In genomic region chr9:69136781-69137180, GRCh38 we compare ENCODE assay signal across 26 cellular contexts. TPM values are rescaled to one million over a fixed set of nuclear protein-coding genes. Genes with fewer than 3 reads are reported as not detected.
DNase-seq lines count a peak whose midpoint lies in the region; ATAC-seq and TF ChIP-seq lines count a peak whose summit lies in the region.
"Had no signal": no experiment of that assay in that cellular context is flagged by ENCODE, and none has a peak within 500 bp of the region (broad histone marks: within the 10 kb centered on the region; RNA-seq: fewer than 3 reads in every experiment).

No MANE protein-coding gene starts in this region.

- ATAC-seq in sciatic nerve = peak; percentile 27
- ATAC-seq: A549; activated naive CD4-positive, alpha-beta T cell treated with anti-CD3 and anti-CD28 coated beads, Interleukin-2, amount 50 U/mL, for 72 hours; activated T-helper 17 cell treated with anti-CD3 and anti-CD28 coated beads, Interleukin-2, amount 50 U/mL, for 72 hours had no signal

- POLR2A ChIA-PET in RWPE1 (lab: Yijun Ruan, JAX; ENCODE audit: low non-redundant PET) = interaction anchor here (0.5 to 0.6 kb wide), 2 partner anchors 13 to 87 kb away, joined by 3 read pairs; no protein-coding TSS in a partner anchor

- CTCF ChIA-PET in RWPE1 (lab: Yijun Ruan, JAX) = interaction anchor here (0.6 kb wide), 1 partner anchor 31 kb away, joined by 3 read pairs; no protein-coding TSS in a partner anchor

- DNase-seq in NCI-H510A treated with DMSO at 0.1 percent for 48 hours (lab: John Stamatoyannopoulos, UW) = peak; percentile 23
- no peak for DNase-seq in NCI-H510A (lab: John Stamatoyannopoulos, UW)
- DNase-seq in RWPE1 (ENCODE audit: low spot score) = no peak
- DNase-seq in medulla oblongata (ENCODE audit: extremely low spot score) = peak; percentile 1
- DNase-seq in sciatic nerve (ENCODE audit: low spot score) = no peak
- DNase-seq in COR-L47 (lab: John Stamatoyannopoulos, UW) = no peak
- DNase-seq in DMS79 (lab: John Stamatoyannopoulos, UW) = no peak
- no peak for DNase-seq in amygdala (lab: John Stamatoyannopoulos, UW)
- DNase-seq: activated B cell treated with CpG ODN at 0.5 μM for 24 hours; aorta; GF-D8; KG1; mammary epithelial cell; MM.1S; NCI-H1436; NCI-H2171; NCI-H748 treated with DMSO at 0.1 percent for 48 hours; occipital lobe; stimulated activated CD4-positive, alpha-beta T cell treated with anti-CD3 and anti-CD28 coated beads, Interleukin-15, amount 100 ng/mL, for 24 hours; stomach; T1000; tibial artery had no signal

- H3K27ac ChIP-seq in RWPE1 = peak overlapping the region; percentile 17; the same call in 1 of the 2 replicates
- H3K27ac ChIP-seq: A549, cardiac muscle cell, tibial artery had no signal

- no peak for TF ChIP-seq CTCF in RWPE1 (conservative IDR thresholded peaks at IDR 0.05; ENCODE audit: low read depth)

- intact Hi-C loops in sciatic nerve (cut with DNase I) = no loop called here

RNA-seq across cellular contexts. Expression of gene TJP2, which starts 37.3 kb away (rescaled TPM):
- 129 TPM for total RNA-seq in sciatic nerve

Comparison
In these comparisons a context has a peak if more than half of its experiments do, and no peak if none do; other contexts are left out.
1. DNase-seq: peak in NCI-H510A treated with DMSO at 0.1 percent for 48 hours (single experiment) and medulla oblongata (single experiment); none in NCI-H510A (single experiment), RWPE1 (single experiment), sciatic nerve (single experiment), COR-L47 (single experiment), DMS79 (single experiment) and amygdala (0 of 56).